In the genomic region with DNA sequence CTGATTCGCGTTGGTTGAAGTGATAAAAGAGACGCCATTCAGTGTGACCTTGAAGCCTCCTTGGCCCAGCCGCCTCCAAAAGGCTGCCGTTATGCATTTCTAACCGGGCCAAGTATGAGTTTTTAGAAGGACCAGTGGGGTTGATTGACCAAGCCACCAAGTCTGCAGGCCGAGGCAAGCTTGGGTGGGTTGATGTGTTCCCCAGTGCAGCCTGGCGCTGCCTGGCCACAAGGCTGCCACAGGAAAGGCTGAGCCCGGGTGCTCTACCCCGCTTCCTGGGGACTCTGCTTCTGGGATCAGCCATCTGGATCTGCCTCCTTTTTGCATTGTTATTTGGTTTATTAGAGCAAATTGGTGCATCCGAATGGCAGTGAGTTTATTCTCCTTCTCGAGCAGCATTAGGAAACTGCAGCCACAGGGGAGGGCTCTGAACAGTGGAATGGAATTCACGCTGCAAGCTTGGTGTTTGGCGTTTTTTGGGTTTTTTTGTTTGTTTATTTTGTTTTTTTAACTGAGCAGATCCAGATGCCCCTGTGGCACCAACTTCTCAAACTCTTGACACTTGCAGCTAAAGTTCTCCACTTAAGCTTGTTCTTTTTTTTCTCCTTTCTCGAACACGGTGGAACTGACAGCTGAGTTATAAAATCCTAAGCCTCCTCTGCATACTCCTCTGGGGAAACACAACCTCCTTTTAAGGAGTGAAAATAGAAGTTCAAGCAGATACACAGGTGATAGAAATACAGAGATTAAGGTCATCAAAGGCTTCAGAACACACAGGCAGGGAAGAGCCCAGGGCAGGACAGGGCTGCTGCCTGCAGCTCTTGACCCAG, we compare ENCODE assay signal across 15 cellular contexts.
"Had no signal": no experiment of that assay in that cellular context is flagged by ENCODE, and none has a peak within 500 bp of the region (broad histone marks: within the 10 kb centered on the region; RNA-seq: fewer than 3 reads in every experiment).

No MANE protein-coding gene starts in this region.

- H3K27ac ChIP-seq: cardiac muscle cell, colonic mucosa, thyroid gland, vagina, WERI-Rb-1 had no signal

- H3K4me3 ChIP-seq: cardiac muscle cell, colonic mucosa, lung, thyroid gland, vagina had no signal

- H3K27me3 ChIP-seq: cardiac muscle cell, colonic mucosa, thyroid gland, vagina had no signal

- ATAC-seq: activated CD8-positive, alpha-beta T cell treated with anti-CD3 and anti-CD28 coated beads for 36 hours; activated T-cell treated with anti-CD3 and anti-CD28 coated beads, Interleukin-2, amount 50 U/mL, for 72 hours; natural killer cell treated with Interleukin-12 subunit alpha and Interleukin-12 subunit beta and Interleukin-15 and Interleukin-18, amount 100 ng/mL, for 72 hours had no signal

- DNase-seq: activated CD4-positive, alpha-beta T cell treated with anti-CD3 and anti-CD28 coated beads for 4 hours; activated CD8-positive, alpha-beta memory T cell treated with anti-CD3 and anti-CD28 coated beads, Interleukin-2, amount 50 U/mL, for 4 hours; activated CD8-positive, alpha-beta T cell treated with anti-CD3 and anti-CD28 coated beads for 36 hours; activated gamma-delta T cell treated with Interleukin-2 at 50 U/mL for 16 hours; activated T-cell treated with anti-CD3 and anti-CD28 coated beads, Interleukin-2, amount 50 U/mL, for 72 hours; colonic mucosa; effector CD8-positive, alpha-beta T cell; hippocampal formation; T-helper 1 cell; thyroid gland; WERI-Rb-1 had no signal

- H3K36me3 ChIP-seq: cardiac muscle cell, colonic mucosa, thyroid gland, vagina, WERI-Rb-1 had no signal

- H3K4me1 ChIP-seq: colonic mucosa, thyroid gland, vagina had no signal

- H3K9me3 ChIP-seq: colonic mucosa, thyroid gland, vagina had no signal
